Comparison of ENCODE assay signal across 8 cellular contexts in genomic region chr12:9869307-9870161, GRCh38. TPM values are rescaled to one million over a fixed set of nuclear protein-coding genes. Genes with fewer than 3 reads are reported as not detected.
A peak's percentile ranks its signal among the peaks of the same experiment; 100 is the strongest.
DNase-seq lines count a peak whose midpoint lies in the region; ATAC-seq, FAIRE-seq and TF ChIP-seq lines count a peak whose summit lies in the region.

TSS of gene CLEC2B (minus strand) at chr12:9869354.

- peak in 2 of 3 donors; percentile 72 to 87 for DNase-seq in CD4-positive, CD25-positive, alpha-beta regulatory T cell
- DNase-seq in NOMO-1 treated with dmso at 0.1 percent for 144 hours (lab: John Stamatoyannopoulos, UW; ENCODE audit: unreplicated experiment), result peak; percentile 33
- peak; percentile 47 for DNase-seq in brain microvascular endothelial cell
- no peak for DNase-seq in left colon
- DNase-seq in stimulated activated naive CD8-positive, alpha-beta T cell treated with anti-CD3 and anti-CD28 coated beads, Interleukin-15, amount 100 ng/mL, for 72 hours, result peak; percentile 23 to 29
- DNase-seq in D721Med (ENCODE audit: insufficient read length, low spot score), result no peak
- no peak for DNase-seq in DMS 273 (lab: John Stamatoyannopoulos, UW; ENCODE audit: unreplicated experiment)

- H3K36me3 ChIP-seq in CD4-positive, CD25-positive, alpha-beta regulatory T cell (ENCODE audit: control insufficient read depth, insufficient read depth, low read length), result no peaks in the 10 kb centered on the region
- H3K36me3 ChIP-seq in brain microvascular endothelial cell (replicated peaks), result no peaks in the 10 kb centered on the region

- H3K4me1 ChIP-seq in CD4-positive, CD25-positive, alpha-beta regulatory T cell (ENCODE audit: control insufficient read depth, insufficient read depth, low read length, poor library complexity, severe bottlenecking), result peaks cover 21% of the 10 kb centered on the region

- H3K4me1 Mint-ChIP-seq in CD4-positive, CD25-positive, alpha-beta regulatory T cell, result peaks cover 23 to 38% (median 31%) of the 10 kb centered on the region in 4 donors
- H3K4me1 Mint-ChIP-seq in stimulated activated naive CD8-positive, alpha-beta T cell treated with anti-CD3 and anti-CD28 coated beads, Interleukin-15, amount 100 ng/mL, for 72 hours, result peaks cover 32% of the 10 kb centered on the region

- ATAC-seq in CD4-positive, CD25-positive, alpha-beta regulatory T cell (ENCODE audit: low read depth in 2 of 2), result peak; percentile 75
- ATAC-seq in GM21529 (IDR thresholded peaks at IDR 0.05; ENCODE audit: unreplicated experiment) (peak; percentile 44), left colon (peak; percentile 80)
- peak; percentile 83 for ATAC-seq in stimulated activated naive CD8-positive, alpha-beta T cell treated with anti-CD3 and anti-CD28 coated beads, Interleukin-15, amount 100 ng/mL, for 72 hours

- in situ Hi-C loops in brain microvascular endothelial cell (cut with HindIII; ENCODE audit: low pct_ligation_motif_present, low sequenced_read_pairs), result no loop called here

- peak within 1 kb of the TSS; percentile 91 to 96 (median 94) for H3K4me3 Mint-ChIP-seq in CD4-positive, CD25-positive, alpha-beta regulatory T cell
- peak within 1 kb of the TSS; percentile 90 to 96 for H3K4me3 Mint-ChIP-seq in stimulated activated naive CD8-positive, alpha-beta T cell treated with anti-CD3 and anti-CD28 coated beads, Interleukin-15, amount 100 ng/mL, for 72 hours

- TF ChIP-seq CTCF in brain microvascular endothelial cell (IDR thresholded peaks at IDR 0.05; ENCODE audit: low read depth, low read length, missing control alignments) (no peak), D721Med (IDR thresholded peaks at IDR 0.05; ENCODE audit: insufficient read depth, missing control alignments) (no peak)

- no peaks in the 10 kb centered on the region for H3K27me3 Mint-ChIP-seq in CD4-positive, CD25-positive, alpha-beta regulatory T cell
- no peaks in the 10 kb centered on the region for H3K27me3 Mint-ChIP-seq in stimulated activated naive CD8-positive, alpha-beta T cell treated with anti-CD3 and anti-CD28 coated beads, Interleukin-15, amount 100 ng/mL, for 72 hours

- intact Hi-C loops in left colon (cut with DNase I, micrococcal nuclease), result no loop called here

- peak within 1 kb of the TSS; percentile 95 to 99 (median 99) for H3K27ac Mint-ChIP-seq in CD4-positive, CD25-positive, alpha-beta regulatory T cell
- peak within 1 kb of the TSS; percentile 99 for H3K27ac Mint-ChIP-seq in stimulated activated naive CD8-positive, alpha-beta T cell treated with anti-CD3 and anti-CD28 coated beads, Interleukin-15, amount 100 ng/mL, for 72 hours

- FAIRE-seq in D721Med (lab: Jason Lieb, UNC), result no peak

- H3K27me3 ChIP-seq in CD4-positive, CD25-positive, alpha-beta regulatory T cell (ENCODE audit: control insufficient read depth, insufficient read depth, low read length), result no peaks in the 10 kb centered on the region
- H3K27me3 ChIP-seq in brain microvascular endothelial cell (replicated peaks), result no peaks in the 10 kb centered on the region

- peak within 1 kb of the TSS; percentile 92 for H3K27ac ChIP-seq in CD4-positive, CD25-positive, alpha-beta regulatory T cell (ENCODE audit: insufficient read depth, low read length, poor library complexity, severe bottlenecking)
- H3K27ac ChIP-seq in brain microvascular endothelial cell, result peak within 1 kb of the TSS; percentile 55

- no peaks in the 10 kb centered on the region for H3K9me3 ChIP-seq in CD4-positive, CD25-positive, alpha-beta regulatory T cell (ENCODE audit: control insufficient read depth in 2 of 2, low read length in 2 of 2)

- peaks cover 0 to 3% (median 0%) of the 10 kb centered on the region in 7 donors for H3K9me3 Mint-ChIP-seq in CD4-positive, CD25-positive, alpha-beta regulatory T cell
- H3K9me3 Mint-ChIP-seq in stimulated activated naive CD8-positive, alpha-beta T cell treated with anti-CD3 and anti-CD28 coated beads, Interleukin-15, amount 100 ng/mL, for 72 hours, result no peaks in the 10 kb centered on the region

- peak within 1 kb of the TSS; percentile 98 for H3K4me3 ChIP-seq in CD4-positive, CD25-positive, alpha-beta regulatory T cell (ENCODE audit: low read depth, low read length)
- peak within 1 kb of the TSS; percentile 47 for H3K4me3 ChIP-seq in brain microvascular endothelial cell (ENCODE audit: low read depth, low read length)

- no peaks in the 10 kb centered on the region for H3K36me3 Mint-ChIP-seq in CD4-positive, CD25-positive, alpha-beta regulatory T cell

RNA-seq across cellular contexts. Expression of gene CLEC2B, which starts in this region (rescaled TPM):
- 90.8 TPM for total RNA-seq in CD4-positive, CD25-positive, alpha-beta regulatory T cell
- 10 to 100 TPM; 32.8 to 55.3 (median 45.7) TPM for polyA plus RNA-seq in CD4-positive, CD25-positive, alpha-beta regulatory T cell
- 1 to 10 TPM; 1.6 to 4.8 TPM for total RNA-seq in left colon

Comparison
In these comparisons a context has a peak if more than half of its experiments do, and no peak if none do; other contexts are left out.
1. RNA of gene CLEC2B (total RNA-seq): 90.8 TPM in CD4-positive, CD25-positive, alpha-beta regulatory T cell (single experiment); 1.6 to 4.8 TPM in left colon; every median in the first group is over 10 times any median in the second.
2. DNase-seq: peak in CD4-positive, CD25-positive, alpha-beta regulatory T cell (2 of 3), NOMO-1 treated with dmso at 0.1 percent for 144 hours (single experiment), brain microvascular endothelial cell (single experiment) and stimulated activated naive CD8-positive, alpha-beta T cell treated with anti-CD3 and anti-CD28 coated beads, Interleukin-15, amount 100 ng/mL, for 72 hours (2 of 2); none in left colon (0 of 2), D721Med (single experiment) and DMS 273 (single experiment).
3. Peak in every context shown above with its lines, with median percentiles within 50 percentile points of each other: ATAC-seq.